Comparison of ENCODE assay signal across 8 cellular contexts in the genomic region with DNA sequence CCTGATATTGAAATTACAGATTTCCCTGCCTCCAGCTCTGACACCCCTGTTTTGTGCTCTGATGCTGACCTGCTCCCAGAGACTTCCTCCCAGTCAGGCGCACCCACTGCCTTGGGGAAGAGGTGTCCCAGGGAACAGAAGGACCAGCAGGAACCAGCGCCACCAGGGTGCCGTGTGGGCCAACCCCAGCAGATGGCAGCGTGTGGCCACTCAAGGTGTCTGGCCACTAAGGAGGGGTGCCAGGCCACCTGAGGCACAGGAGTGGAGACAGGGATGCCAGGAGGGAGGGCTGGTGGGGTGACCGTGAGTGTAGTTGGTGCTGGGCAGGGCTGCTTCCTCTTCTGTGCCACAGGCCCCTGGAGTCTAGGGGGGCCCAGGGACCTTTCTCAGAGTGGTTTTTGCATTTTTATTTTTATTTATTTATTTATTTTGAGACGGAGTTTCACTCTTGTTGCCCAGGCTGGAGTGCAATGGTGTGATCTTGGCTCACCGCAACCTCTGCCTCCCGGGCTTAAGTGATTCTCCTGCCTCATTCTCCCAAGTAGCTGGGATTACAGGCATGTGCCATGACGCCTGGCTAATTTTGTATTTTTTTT. TPM values are rescaled to one million over a fixed set of nuclear protein-coding genes. Genes with fewer than 3 reads are reported as not detected.
DNase-seq lines count a peak whose midpoint lies in the region; ATAC-seq, FAIRE-seq and TF ChIP-seq lines count a peak whose summit lies in the region.

No MANE protein-coding gene starts in this region.

- 54 to 55% methylated on average over 9 of the region's 9 CpGs for WGBS in heart right ventricle, 2 donors
- 36 to 54% (median 51%) methylated on average over 8 to 9 of the region's 9 CpGs for WGBS in small intestine, 3 donors

- H3K4me3 ChIP-seq in heart right ventricle (no peak overlapping the region), small intestine (ENCODE audit: low read depth in 1 of 2, low read length in 2 of 2) (no peak overlapping the region)

- ATAC-seq in HG03095 (IDR thresholded peaks at IDR 0.05; ENCODE audit: unreplicated experiment) (peak; percentile 85), heart right ventricle (peak; percentile 63 to 84 (median 78)), HG02763 (IDR thresholded peaks at IDR 0.05; ENCODE audit: unreplicated experiment) (no peak), GM19328 (IDR thresholded peaks at IDR 0.05; ENCODE audit: unreplicated experiment) (no peak)

- FAIRE-seq in RCC 7860 (lab: Jason Lieb, UNC) (no peak), small intestine (lab: Jason Lieb, UNC) (no peak)

- no peaks in the 10 kb centered on the region for H3K27me3 ChIP-seq in heart right ventricle
- H3K27me3 ChIP-seq in small intestine (ENCODE audit: control insufficient read depth in 2 of 2, insufficient read depth in 2 of 2, low read length in 2 of 2) = no peaks in the 10 kb centered on the region

- H3K4me1 ChIP-seq in heart right ventricle = peaks cover 13 to 36% (median 27%) of the 10 kb centered on the region in 9 donors
- no peaks in the 10 kb centered on the region for H3K4me1 ChIP-seq in small intestine (ENCODE audit: control insufficient read depth in 2 of 2, insufficient read depth in 1 of 2, low read depth in 1 of 2, low read length in 1 of 2)

- no peak overlapping the region for H3K27ac ChIP-seq in heart right ventricle
- H3K27ac ChIP-seq in small intestine (ENCODE audit: low read depth in 1 of 2, low read length in 1 of 2) = no peak overlapping the region

- peak; percentile 45 to 81 (median 69) for TF ChIP-seq CTCF in heart right ventricle (IDR thresholded peaks at IDR 0.05)

- intact Hi-C loops in heart right ventricle (cut with DNase I) = loop anchor here in 6 of 10 donors (1.0 to 5.0 kb wide), 7 partner anchors 22 to 66 kb away; no protein-coding TSS in a partner anchor

- H3K36me3 ChIP-seq in heart right ventricle (no peaks in the 10 kb centered on the region), small intestine (ENCODE audit: control insufficient read depth in 2 of 2, insufficient read depth in 2 of 2, low read length in 2 of 2) (no peaks in the 10 kb centered on the region)

- DNase-seq in ELF-1 (ENCODE audit: low read depth, low spot score) (peak; percentile 86), RCC 7860 (ENCODE audit: low spot score) (peak; percentile 13), heart right ventricle (peak; percentile 68 to 79), small intestine (peak; percentile 81)
- DNase-seq in activated naive CD4-positive, alpha-beta T cell (lab: John Stamatoyannopoulos, UW) = peak in 3 of 4 experiments; percentile 15 to 39 (median 25)

- H3K9me3 ChIP-seq in heart right ventricle (no peaks in the 10 kb centered on the region), small intestine (ENCODE audit: control insufficient read depth, low read depth) (no peaks in the 10 kb centered on the region)

RNA-seq across cellular contexts. Expression of a gene that starts 56.0 kb away (rescaled TPM):
- total RNA-seq in heart right ventricle = not detected
- polyA plus RNA-seq in heart right ventricle = not detected
- polyA plus RNA-seq in small intestine = not detected

RNA-seq across cellular contexts. Expression of a gene that starts 59.6 kb away (rescaled TPM):
- 100 to 1,000 TPM; 133 to 348 (median 164) TPM for total RNA-seq in heart right ventricle
- 100 to 1,000 TPM; 567 to 626 TPM for polyA plus RNA-seq in heart right ventricle
- polyA plus RNA-seq in small intestine = 1,000 to 10,000 TPM; 1,019 to 2,156 (median 1,110) TPM

Comparison
In these comparisons a context has a peak if more than half of its experiments do, and no peak if none do; other contexts are left out.
1. DNase-seq: peak in every context shown above with its lines; median percentile 86 in ELF-1; 81 in small intestine; 74 in heart right ventricle; 25 in activated naive CD4-positive, alpha-beta T cell; 13 in RCC 7860.
2. ATAC-seq: peak in HG03095 (single experiment) and heart right ventricle (8 of 8); none in HG02763 (single experiment) and GM19328 (single experiment).